1 cellular context compared by ENCODE assay signal in the genomic region with DNA sequence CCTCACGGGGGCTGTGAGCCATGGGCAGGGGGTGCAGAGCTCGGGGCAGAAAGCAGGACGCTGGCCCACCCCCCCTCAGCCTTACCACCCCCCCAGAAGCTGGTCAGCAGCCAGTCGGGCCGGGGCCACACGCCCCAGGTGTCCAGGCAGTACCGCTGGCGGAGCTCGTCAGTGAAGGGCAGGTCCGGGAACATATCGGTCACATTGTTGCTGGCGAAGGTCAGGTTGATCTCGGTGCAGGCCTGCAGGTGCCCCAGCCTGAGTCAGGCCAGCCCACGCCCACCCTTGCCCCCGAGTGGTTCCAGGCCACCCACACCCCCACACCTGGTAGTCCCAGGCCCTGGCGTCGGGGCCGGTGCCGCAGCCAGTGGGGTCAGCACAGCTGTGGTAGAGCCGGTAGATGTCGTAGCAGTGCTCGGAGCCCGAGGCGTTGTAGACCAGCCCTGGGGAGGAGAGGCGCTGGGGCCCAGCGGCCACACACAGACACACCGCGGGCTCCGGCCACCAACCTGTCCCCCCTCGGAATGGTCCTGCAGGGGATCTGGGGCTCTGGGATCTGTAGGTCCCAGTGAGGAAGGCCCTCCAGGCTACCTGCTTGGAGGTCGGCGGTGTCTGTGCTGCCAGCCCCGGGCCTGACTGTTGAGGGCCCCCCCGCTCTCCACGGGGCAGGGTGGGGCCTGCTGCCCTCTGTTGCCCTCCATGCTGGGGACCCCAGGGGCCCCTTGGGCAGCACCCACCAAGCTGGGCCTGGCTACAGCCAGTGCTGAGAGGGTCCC.
TF ChIP-seq lines count a peak whose summit lies in the region.

No MANE protein-coding gene starts in this region.

TF ChIP-seq in HepG2, 621 proteins besides CTCF, POLR2A, EP300 and RAD21 (continues in another document):
- TF ChIP-seq PRPF4 (IDR thresholded peaks at IDR 0.05; ENCODE audit: low read depth, low read length, poor library complexity, severe bottlenecking), result no peak
- TF ChIP-seq AGO2 (optimal IDR thresholded peaks at IDR 0.05; ENCODE audit: low read depth, low read length), result peak; percentile 68
- TF ChIP-seq ZSCAN20 (CRISPR knock-in tag; IDR thresholded peaks at IDR 0.05; ENCODE audit: borderline replicate concordance), result no peak
- peak; percentile 32; the same call in 1 of the 2 replicates for TF ChIP-seq SPEN (CRISPR knock-in tag; IDR thresholded peaks at IDR 0.05; ENCODE audit: low read depth)
- peak; percentile 81 for TF ChIP-seq RBM39 (IDR thresholded peaks at IDR 0.05; ENCODE audit: low read depth, low read length, poor library complexity, severe bottlenecking)
- TF ChIP-seq ZNF121 (CRISPR knock-in tag; IDR thresholded peaks at IDR 0.05), result 0 out of 2 replicates have a peak, but pooled peaks have one; percentile 30
- no peak for TF ChIP-seq ZNF773 (CRISPR knock-in tag; IDR thresholded peaks at IDR 0.05; ENCODE audit: borderline replicate concordance)
- TF ChIP-seq, protein P1, sequence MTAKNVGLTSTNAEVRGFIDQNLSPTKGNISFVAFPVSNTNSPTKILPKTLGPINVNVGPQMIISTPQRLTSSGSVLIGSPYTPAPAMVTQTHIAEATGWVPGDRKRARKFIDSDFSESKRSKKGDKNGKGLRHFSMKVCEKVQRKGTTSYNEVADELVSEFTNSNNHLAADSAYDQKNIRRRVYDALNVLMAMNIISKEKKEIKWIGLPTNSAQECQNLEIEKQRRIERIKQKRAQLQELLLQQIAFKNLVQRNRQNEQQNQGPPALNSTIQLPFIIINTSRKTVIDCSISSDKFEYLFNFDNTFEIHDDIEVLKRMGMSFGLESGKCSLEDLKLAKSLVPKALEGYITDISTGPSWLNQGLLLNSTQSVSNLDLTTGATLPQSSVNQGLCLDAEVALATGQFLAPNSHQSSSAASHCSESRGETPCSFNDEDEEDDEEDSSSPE (CRISPR knock-in tag; IDR thresholded peaks at IDR 0.05), result no peak
- TF ChIP-seq ZNF720 (CRISPR knock-in tag; IDR thresholded peaks at IDR 0.05), result no peak
- 0 out of 2 replicates have a peak, but pooled peaks have one; percentile 56 for TF ChIP-seq ZNF572 (CRISPR knock-in tag; IDR thresholded peaks at IDR 0.05)
- TF ChIP-seq ZNF724P (CRISPR knock-in tag; IDR thresholded peaks at IDR 0.05; ENCODE audit: borderline replicate concordance), result no peak
- TF ChIP-seq, protein P2, sequence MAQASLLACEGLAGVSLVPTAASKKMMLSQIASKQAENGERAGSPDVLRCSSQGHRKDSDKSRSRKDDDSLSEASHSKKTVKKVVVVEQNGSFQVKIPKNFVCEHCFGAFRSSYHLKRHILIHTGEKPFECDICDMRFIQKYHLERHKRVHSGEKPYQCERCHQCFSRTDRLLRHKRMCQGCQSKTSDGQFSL (CRISPR knock-in tag; IDR thresholded peaks at IDR 0.05), result 0 out of 2 replicates have a peak, but pooled peaks have one; percentile 41
- TF ChIP-seq SOX6 (IDR thresholded peaks at IDR 0.05), result no peak
- TF ChIP-seq SOX6 (CRISPR knock-in tag; IDR thresholded peaks at IDR 0.05), result 0 out of 2 replicates have a peak, but pooled peaks have one; percentile 25
- TF ChIP-seq ZNF768 (CRISPR knock-in tag; IDR thresholded peaks at IDR 0.05), result peak; percentile 43; the same call in 1 of the 2 replicates
- peak; percentile 21; the same call in 1 of the 2 replicates for TF ChIP-seq ZMAT3 (CRISPR knock-in tag; conservative IDR thresholded peaks at IDR 0.05)
- no peak for TF ChIP-seq SIN3A (IDR thresholded peaks at IDR 0.05; ENCODE audit: borderline replicate concordance, low read depth, low read length)
- 0 out of 2 replicates have a peak, but pooled peaks have one; percentile 5 for TF ChIP-seq CREM (IDR thresholded peaks at IDR 0.05)
- no peak for TF ChIP-seq CREM (CRISPR knock-in tag; IDR thresholded peaks at IDR 0.05)
- no peak; the same call in 1 of the 2 replicates for TF ChIP-seq MEIS1 (CRISPR knock-in tag; IDR thresholded peaks at IDR 0.05; ENCODE audit: borderline replicate concordance)
- TF ChIP-seq POLR2AphosphoS5 (IDR thresholded peaks at IDR 0.05; ENCODE audit: low read depth, low read length), result no peak
- no peak for TF ChIP-seq RAD51 (IDR thresholded peaks at IDR 0.05; ENCODE audit: borderline replicate concordance)
- no peak for TF ChIP-seq ZMYM4 (CRISPR knock-in tag; IDR thresholded peaks at IDR 0.05)
- TF ChIP-seq ELF1 (CRISPR knock-in tag; IDR thresholded peaks at IDR 0.05), result no peak
- TF ChIP-seq, protein P3, sequence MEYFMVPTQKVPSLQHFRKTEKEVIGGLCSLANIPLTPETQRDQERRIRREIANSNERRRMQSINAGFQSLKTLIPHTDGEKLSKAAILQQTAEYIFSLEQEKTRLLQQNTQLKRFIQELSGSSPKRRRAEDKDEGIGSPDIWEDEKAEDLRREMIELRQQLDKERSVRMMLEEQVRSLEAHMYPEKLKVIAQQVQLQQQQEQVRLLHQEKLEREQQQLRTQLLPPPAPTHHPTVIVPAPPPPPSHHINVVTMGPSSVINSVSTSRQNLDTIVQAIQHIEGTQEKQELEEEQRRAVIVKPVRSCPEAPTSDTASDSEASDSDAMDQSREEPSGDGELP (IDR thresholded peaks at IDR 0.05; ENCODE audit: borderline replicate concordance, low read depth), result peak; percentile 36; the same call in 1 of the 2 replicates
- TF ChIP-seq, protein P4, sequence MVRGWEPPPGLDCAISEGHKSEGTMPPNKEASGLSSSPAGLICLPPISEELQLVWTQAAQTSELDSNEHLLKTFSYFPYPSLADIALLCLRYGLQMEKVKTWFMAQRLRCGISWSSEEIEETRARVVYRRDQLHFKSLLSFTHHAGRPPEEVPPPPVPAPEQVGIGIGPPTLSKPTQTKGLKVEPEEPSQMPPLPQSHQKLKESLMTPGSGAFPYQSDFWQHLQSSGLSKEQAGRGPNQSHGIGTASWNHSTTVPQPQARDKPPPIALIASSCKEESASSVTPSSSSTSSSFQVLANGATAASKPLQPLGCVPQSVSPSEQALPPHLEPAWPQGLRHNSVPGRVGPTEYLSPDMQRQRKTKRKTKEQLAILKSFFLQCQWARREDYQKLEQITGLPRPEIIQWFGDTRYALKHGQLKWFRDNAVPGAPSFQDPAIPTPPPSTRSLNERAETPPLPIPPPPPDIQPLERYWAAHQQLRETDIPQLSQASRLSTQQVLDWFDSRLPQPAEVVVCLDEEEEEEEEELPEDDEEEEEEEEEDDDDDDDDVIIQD (CRISPR knock-in tag; IDR thresholded peaks at IDR 0.05; ENCODE audit: low read depth), result 0 out of 2 replicates have a peak, but pooled peaks have one; percentile 36
- no peak for TF ChIP-seq ZNF431 (CRISPR knock-in tag; IDR thresholded peaks at IDR 0.05; ENCODE audit: borderline replicate concordance, low read depth)
- TF ChIP-seq PLRG1 (conservative IDR thresholded peaks at IDR 0.05), result no peak
- TF ChIP-seq ZFX (CRISPR knock-in tag; IDR thresholded peaks at IDR 0.05; ENCODE audit: low read depth), result peak; percentile 87
- peak; percentile 65 for TF ChIP-seq XRCC5 (optimal IDR thresholded peaks at IDR 0.05; ENCODE audit: low read length)
- peak; percentile 66 for TF ChIP-seq ZFY (CRISPR knock-in tag; IDR thresholded peaks at IDR 0.05)
- TF ChIP-seq, protein P5, sequence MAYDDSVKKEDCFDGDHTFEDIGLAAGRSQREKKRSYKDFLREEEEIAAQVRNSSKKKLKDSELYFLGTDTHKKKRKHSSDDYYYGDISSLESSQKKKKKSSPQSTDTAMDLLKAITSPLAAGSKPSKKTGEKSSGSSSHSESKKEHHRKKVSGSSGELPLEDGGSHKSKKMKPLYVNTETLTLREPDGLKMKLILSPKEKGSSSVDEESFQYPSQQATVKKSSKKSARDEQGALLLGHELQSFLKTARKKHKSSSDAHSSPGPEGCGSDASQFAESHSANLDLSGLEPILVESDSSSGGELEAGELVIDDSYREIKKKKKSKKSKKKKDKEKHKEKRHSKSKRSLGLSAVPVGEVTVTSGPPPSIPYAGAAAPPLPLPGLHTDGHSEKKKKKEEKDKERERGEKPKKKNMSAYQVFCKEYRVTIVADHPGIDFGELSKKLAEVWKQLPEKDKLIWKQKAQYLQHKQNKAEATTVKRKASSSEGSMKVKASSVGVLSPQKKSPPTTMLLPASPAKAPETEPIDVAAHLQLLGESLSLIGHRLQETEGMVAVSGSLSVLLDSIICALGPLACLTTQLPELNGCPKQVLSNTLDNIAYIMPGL (CRISPR knock-in tag; IDR thresholded peaks at IDR 0.05; ENCODE audit: borderline replicate concordance in 1 of 2, low read depth in 1 of 2), result peak in 1 of 2 experiments; percentile 54; a peak in 1 of 4 replicates
- peak; percentile 19; the same call in 1 of the 2 replicates for TF ChIP-seq ZBTB38 (CRISPR knock-in tag; IDR thresholded peaks at IDR 0.05)
- 0 out of 2 replicates have a peak, but pooled peaks have one; percentile 29 for TF ChIP-seq MZF1 (CRISPR knock-in tag; IDR thresholded peaks at IDR 0.05; ENCODE audit: borderline replicate concordance)
- TF ChIP-seq KDM2A (CRISPR knock-in tag; IDR thresholded peaks at IDR 0.05; ENCODE audit: borderline replicate concordance, low read depth), result 0 out of 2 replicates have a peak, but pooled peaks have one; percentile 40
- TF ChIP-seq, protein P6, sequence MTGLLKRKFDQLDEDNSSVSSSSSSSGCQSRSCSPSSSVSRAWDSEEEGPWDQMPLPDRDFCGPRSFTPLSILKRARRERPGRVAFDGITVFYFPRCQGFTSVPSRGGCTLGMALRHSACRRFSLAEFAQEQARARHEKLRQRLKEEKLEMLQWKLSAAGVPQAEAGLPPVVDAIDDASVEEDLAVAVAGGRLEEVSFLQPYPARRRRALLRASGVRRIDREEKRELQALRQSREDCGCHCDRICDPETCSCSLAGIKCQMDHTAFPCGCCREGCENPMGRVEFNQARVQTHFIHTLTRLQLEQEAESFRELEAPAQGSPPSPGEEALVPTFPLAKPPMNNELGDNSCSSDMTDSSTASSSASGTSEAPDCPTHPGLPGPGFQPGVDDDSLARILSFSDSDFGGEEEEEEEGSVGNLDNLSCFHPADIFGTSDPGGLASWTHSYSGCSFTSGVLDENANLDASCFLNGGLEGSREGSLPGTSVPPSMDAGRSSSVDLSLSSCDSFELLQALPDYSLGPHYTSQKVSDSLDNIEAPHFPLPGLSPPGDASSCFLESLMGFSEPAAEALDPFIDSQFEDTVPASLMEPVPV (CRISPR knock-in tag; IDR thresholded peaks at IDR 0.05), result no peak; the same call in 1 of the 2 replicates
- TF ChIP-seq ZNF777 (CRISPR knock-in tag; IDR thresholded peaks at IDR 0.05), result peak; percentile 86
- no peak for TF ChIP-seq RBM22 (optimal IDR thresholded peaks at IDR 0.05; ENCODE audit: low read length)
- 0 out of 2 replicates have a peak, but pooled peaks have one; percentile 11 for TF ChIP-seq MED13 (CRISPR knock-in tag; IDR thresholded peaks at IDR 0.05)
- TF ChIP-seq, protein P7, sequence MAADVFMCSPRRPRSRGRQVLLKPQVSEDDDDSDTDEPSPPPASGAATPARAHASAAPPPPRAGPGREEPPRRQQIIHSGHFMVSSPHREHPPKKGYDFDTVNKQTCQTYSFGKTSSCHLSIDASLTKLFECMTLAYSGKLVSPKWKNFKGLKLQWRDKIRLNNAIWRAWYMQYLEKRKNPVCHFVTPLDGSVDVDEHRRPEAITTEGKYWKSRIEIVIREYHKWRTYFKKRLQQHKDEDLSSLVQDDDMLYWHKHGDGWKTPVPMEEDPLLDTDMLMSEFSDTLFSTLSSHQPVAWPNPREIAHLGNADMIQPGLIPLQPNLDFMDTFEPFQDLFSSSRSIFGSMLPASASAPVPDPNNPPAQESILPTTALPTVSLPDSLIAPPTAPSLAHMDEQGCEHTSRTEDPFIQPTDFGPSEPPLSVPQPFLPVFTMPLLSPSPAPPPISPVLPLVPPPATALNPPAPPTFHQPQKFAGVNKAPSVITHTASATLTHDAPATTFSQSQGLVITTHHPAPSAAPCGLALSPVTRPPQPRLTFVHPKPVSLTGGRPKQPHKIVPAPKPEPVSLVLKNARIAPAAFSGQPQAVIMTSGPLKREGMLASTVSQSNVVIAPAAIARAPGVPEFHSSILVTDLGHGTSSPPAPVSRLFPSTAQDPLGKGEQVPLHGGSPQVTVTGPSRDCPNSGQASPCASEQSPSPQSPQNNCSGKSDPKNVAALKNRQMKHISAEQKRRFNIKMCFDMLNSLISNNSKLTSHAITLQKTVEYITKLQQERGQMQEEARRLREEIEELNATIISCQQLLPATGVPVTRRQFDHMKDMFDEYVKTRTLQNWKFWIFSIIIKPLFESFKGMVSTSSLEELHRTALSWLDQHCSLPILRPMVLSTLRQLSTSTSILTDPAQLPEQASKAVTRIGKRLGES (CRISPR knock-in tag; IDR thresholded peaks at IDR 0.05; ENCODE audit: borderline replicate concordance), result no peak
- TF ChIP-seq HNRNPLL (IDR thresholded peaks at IDR 0.05; ENCODE audit: low read depth, low read length, poor library complexity, severe bottlenecking), result peak; percentile 75
- TF ChIP-seq, protein P8, sequence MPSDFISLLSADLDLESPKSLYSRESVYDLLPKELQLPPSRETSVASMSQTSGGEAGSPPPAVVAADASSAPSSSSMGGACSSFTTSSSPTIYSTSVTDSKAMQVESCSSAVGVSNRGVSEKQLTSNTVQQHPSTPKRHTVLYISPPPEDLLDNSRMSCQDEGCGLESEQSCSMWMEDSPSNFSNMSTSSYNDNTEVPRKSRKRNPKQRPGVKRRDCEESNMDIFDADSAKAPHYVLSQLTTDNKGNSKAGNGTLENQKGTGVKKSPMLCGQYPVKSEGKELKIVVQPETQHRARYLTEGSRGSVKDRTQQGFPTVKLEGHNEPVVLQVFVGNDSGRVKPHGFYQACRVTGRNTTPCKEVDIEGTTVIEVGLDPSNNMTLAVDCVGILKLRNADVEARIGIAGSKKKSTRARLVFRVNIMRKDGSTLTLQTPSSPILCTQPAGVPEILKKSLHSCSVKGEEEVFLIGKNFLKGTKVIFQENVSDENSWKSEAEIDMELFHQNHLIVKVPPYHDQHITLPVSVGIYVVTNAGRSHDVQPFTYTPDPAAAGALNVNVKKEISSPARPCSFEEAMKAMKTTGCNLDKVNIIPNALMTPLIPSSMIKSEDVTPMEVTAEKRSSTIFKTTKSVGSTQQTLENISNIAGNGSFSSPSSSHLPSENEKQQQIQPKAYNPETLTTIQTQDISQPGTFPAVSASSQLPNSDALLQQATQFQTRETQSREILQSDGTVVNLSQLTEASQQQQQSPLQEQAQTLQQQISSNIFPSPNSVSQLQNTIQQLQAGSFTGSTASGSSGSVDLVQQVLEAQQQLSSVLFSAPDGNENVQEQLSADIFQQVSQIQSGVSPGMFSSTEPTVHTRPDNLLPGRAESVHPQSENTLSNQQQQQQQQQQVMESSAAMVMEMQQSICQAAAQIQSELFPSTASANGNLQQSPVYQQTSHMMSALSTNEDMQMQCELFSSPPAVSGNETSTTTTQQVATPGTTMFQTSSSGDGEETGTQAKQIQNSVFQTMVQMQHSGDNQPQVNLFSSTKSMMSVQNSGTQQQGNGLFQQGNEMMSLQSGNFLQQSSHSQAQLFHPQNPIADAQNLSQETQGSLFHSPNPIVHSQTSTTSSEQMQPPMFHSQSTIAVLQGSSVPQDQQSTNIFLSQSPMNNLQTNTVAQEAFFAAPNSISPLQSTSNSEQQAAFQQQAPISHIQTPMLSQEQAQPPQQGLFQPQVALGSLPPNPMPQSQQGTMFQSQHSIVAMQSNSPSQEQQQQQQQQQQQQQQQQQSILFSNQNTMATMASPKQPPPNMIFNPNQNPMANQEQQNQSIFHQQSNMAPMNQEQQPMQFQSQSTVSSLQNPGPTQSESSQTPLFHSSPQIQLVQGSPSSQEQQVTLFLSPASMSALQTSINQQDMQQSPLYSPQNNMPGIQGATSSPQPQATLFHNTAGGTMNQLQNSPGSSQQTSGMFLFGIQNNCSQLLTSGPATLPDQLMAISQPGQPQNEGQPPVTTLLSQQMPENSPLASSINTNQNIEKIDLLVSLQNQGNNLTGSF (CRISPR knock-in tag; IDR thresholded peaks at IDR 0.05), result no peak
